In the genomic region with DNA sequence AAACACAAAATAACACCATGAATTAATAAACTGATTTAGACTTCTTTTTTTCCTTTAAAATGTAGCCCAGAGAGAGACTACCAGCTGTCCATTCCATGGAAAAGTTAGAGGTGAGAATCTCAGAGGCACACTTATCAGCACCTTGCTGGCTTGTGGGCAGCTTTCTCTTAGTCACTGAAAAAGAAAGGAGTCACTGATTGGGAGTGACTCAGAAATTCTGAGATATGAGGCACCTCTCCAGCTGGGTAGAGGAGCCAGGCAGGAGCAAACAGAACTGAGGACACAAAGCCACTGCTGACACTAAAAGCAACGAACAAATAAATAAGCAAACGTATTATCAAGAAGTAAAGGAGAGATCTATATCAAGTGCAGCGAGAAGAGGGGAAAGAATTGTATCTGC, we compare ENCODE assay signal across 13 cellular contexts.
A peak's percentile ranks its signal among the peaks of the same experiment; 100 is the strongest.
DNase-seq lines count a peak whose midpoint lies in the region; ATAC-seq and TF ChIP-seq lines count a peak whose summit lies in the region.
"Had no signal": no experiment of that assay in that cellular context is flagged by ENCODE, and none has a peak within 500 bp of the region (broad histone marks: within the 10 kb centered on the region; RNA-seq: fewer than 3 reads in every experiment).

No MANE protein-coding gene starts in this region.

- intact Hi-C loops in MCF 10A (cut with micrococcal nuclease) (no loop called here), breast epithelium (cut with DNase I; ENCODE audit: low total_unique reads) (no loop called here), Panc1 (cut with micrococcal nuclease; ENCODE audit: unreplicated experiment) (no loop called here)

- H3K4me3 ChIP-seq in breast epithelium (no peak overlapping the region), Panc1 (ENCODE audit: low read depth in 2 of 2, low read length in 2 of 2) (no peak overlapping the region), fibroblast of villous mesenchyme (ENCODE audit: low read depth, low read length) (no peak overlapping the region)

- no peaks in the 10 kb centered on the region for H3K9me3 Mint-ChIP-seq in MCF 10A (ENCODE audit: unreplicated experiment)

- CTCF ChIA-PET in MCF 10A (lab: Yijun Ruan, JAX) (interaction anchor here (0.9 kb wide), 1 partner anchor 64 kb away, joined by 3 read pairs; no protein-coding TSS in a partner anchor), Panc1 (lab: Charles Lee) (no interaction called here)

- no peaks in the 10 kb centered on the region for H3K27me3 Mint-ChIP-seq in MCF 10A (ENCODE audit: insufficient read depth, unreplicated experiment)

- no peak for TF ChIP-seq POLR2A in breast epithelium (IDR thresholded peaks at IDR 0.05)

- H3K4me1 ChIP-seq in breast epithelium (no peaks in the 10 kb centered on the region), Panc1 (ENCODE audit: control insufficient read depth, insufficient read depth, low read length) (peaks cover 23% of the 10 kb centered on the region)

- H3K27me3 ChIP-seq in breast epithelium (no peaks in the 10 kb centered on the region), Panc1 (ENCODE audit: control insufficient read depth, insufficient read depth, low read length) (no peaks in the 10 kb centered on the region)

- no peaks in the 10 kb centered on the region for H3K9me3 ChIP-seq in breast epithelium
- no peaks in the 10 kb centered on the region for H3K9me3 ChIP-seq in Panc1 (ENCODE audit: control insufficient read depth, insufficient read depth, low read depth, low read length)

- peak overlapping the region; percentile 6 for H3K27ac Mint-ChIP-seq in MCF 10A (ENCODE audit: low read depth, unreplicated experiment)
- H3K27ac Mint-ChIP-seq: CD4-positive, alpha-beta memory T cell had no signal

- H3K27ac ChIP-seq in breast epithelium, result no peak overlapping the region
- peak overlapping the region; percentile 82 for H3K27ac ChIP-seq in Panc1 (ENCODE audit: low read length)

- no peak for TF ChIP-seq CTCF in MCF 10A (IDR thresholded peaks at IDR 0.05; ENCODE audit: unreplicated experiment)
- no peak for TF ChIP-seq CTCF in breast epithelium (IDR thresholded peaks at IDR 0.05)
- TF ChIP-seq CTCF in Panc1 (IDR thresholded peaks at IDR 0.05), result no peak
- no peak for TF ChIP-seq CTCF in fibroblast of villous mesenchyme (IDR thresholded peaks at IDR 0.05; ENCODE audit: insufficient read depth, low read depth, low read length)

- peaks cover 16% of the 10 kb centered on the region for H3K36me3 Mint-ChIP-seq in MCF 10A (ENCODE audit: insufficient read depth, unreplicated experiment)
- H3K36me3 Mint-ChIP-seq: CD4-positive, alpha-beta memory T cell had no signal

- in situ Hi-C loops in Panc1 (cut with HindIII; ENCODE audit: low pct_unique_long_range_greater_than_20kb, low sequenced_read_pairs), result no loop called here

- ATAC-seq in Panc1, result peak; percentile 99
- no peak for ATAC-seq in HG03025 (IDR thresholded peaks at IDR 0.05; ENCODE audit: low FRiP score, unreplicated experiment)

- peaks cover 18% of the 10 kb centered on the region for H3K4me1 Mint-ChIP-seq in MCF 10A (ENCODE audit: insufficient read depth, unreplicated experiment)
- H3K4me1 Mint-ChIP-seq: CD4-positive, alpha-beta memory T cell had no signal

- no peak overlapping the region for H3K4me3 Mint-ChIP-seq in MCF 10A (ENCODE audit: unreplicated experiment)
- H3K4me3 Mint-ChIP-seq: CD4-positive, alpha-beta memory T cell had no signal

- DNase-seq in MCF 10A (ENCODE audit: unreplicated experiment), result peak; percentile 61
- no peak for DNase-seq in breast epithelium (ENCODE audit: low spot score in 2 of 2)
- DNase-seq in Panc1 (ENCODE audit: low read depth, low spot score), result no peak
- DNase-seq in fibroblast of villous mesenchyme (ENCODE audit: low read depth), result peak; percentile 54
- DNase-seq in stromal cell of bone marrow (ENCODE audit: low read depth), result peak; percentile 6
- no peak for DNase-seq in effector CD8-positive, alpha-beta T cell (lab: John Stamatoyannopoulos, UW)
- DNase-seq in GOT3 (lab: John Stamatoyannopoulos, UW), result no peak
- DNase-seq: activated naive CD4-positive, alpha-beta T cell; CD4-positive, alpha-beta memory T cell; glutamatergic neuron; occipital lobe; T-helper 2 cell had no signal

- POLR2A ChIA-PET in MCF 10A (lab: Yijun Ruan, JAX), result interaction anchor here (0.6 to 1.5 kb wide), 3 partner anchors 12 to 89 kb away, joined by 3 to 4 read pairs (median 3); no protein-coding TSS in a partner anchor
- POLR2A ChIA-PET in Panc1 (lab: Charles Lee), result no interaction called here

- H3K36me3 ChIP-seq in breast epithelium (no peaks in the 10 kb centered on the region), Panc1 (ENCODE audit: control insufficient read depth, insufficient read depth, low read length) (no peaks in the 10 kb centered on the region)

- BruUV-seq in MCF 10A (replicated peaks; lab: Mats Ljungman, UMichigan) (no TSS peak), Panc1 (replicated peaks; lab: Mats Ljungman, UMichigan) (no TSS peak)

Comparison
In these comparisons a context has a peak if more than half of its experiments do, and no peak if none do; other contexts are left out.
1. DNase-seq: peak in MCF 10A (single experiment), fibroblast of villous mesenchyme (single experiment) and stromal cell of bone marrow (single experiment); none in breast epithelium (0 of 2), Panc1 (single experiment), effector CD8-positive, alpha-beta T cell (single experiment) and GOT3 (single experiment).